ENCODE assay signal across 24 cellular contexts in the genomic region with DNA sequence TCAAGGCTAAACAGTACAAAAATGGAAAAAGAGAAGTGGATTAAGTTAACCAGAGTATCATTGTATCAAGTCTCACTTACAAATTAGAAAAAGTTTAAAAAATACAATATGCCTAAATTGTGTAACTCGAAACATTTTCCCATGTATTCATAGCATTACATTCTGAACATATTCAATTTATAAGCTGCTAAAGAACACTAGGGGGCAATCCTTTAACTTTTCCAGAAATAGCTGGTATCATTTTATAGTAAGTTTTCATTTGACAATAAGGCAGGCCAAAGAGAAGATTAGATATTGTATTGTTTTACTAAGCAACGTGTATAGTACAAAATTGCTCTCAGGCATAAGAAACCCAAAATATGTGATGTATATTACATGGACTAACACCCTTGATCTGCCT.
DNase-seq lines count a peak whose midpoint lies in the region; ATAC-seq and TF ChIP-seq lines count a peak whose summit lies in the region.
"Had no signal": no experiment of that assay in that cellular context is flagged by ENCODE, and none has a peak within 500 bp of the region (broad histone marks: within the 10 kb centered on the region; RNA-seq: fewer than 3 reads in every experiment).

No MANE protein-coding gene starts in this region.

- peaks cover 6% of the 10 kb centered on the region for H3K9me3 Mint-ChIP-seq in type B pancreatic cell

- no peaks in the 10 kb centered on the region for H3K4me1 ChIP-seq in cardiac muscle cell (ENCODE audit: low read depth)
- no peaks in the 10 kb centered on the region for H3K4me1 ChIP-seq in esophagus squamous epithelium
- H3K4me1 ChIP-seq: vagina had no signal

- ATAC-seq in Right ventricle myocardium superior (ENCODE audit: poor library complexity) (no peak), GM21717 (IDR thresholded peaks at IDR 0.05; ENCODE audit: unreplicated experiment) (no peak)
- ATAC-seq: activated T-cell treated with anti-CD3 and anti-CD28 coated beads, Interleukin-2, amount 50 U/mL, for 72 hours; K562; left lobe of liver had no signal

- H3K27ac ChIP-seq in cardiac muscle cell (no peak overlapping the region), esophagus squamous epithelium (no peak overlapping the region)
- H3K27ac ChIP-seq: brain microvascular endothelial cell, vagina had no signal

- H3K36me3 ChIP-seq in cardiac muscle cell: no peaks in the 10 kb centered on the region
- no peaks in the 10 kb centered on the region for H3K36me3 ChIP-seq in esophagus squamous epithelium
- H3K36me3 ChIP-seq: brain microvascular endothelial cell, vagina had no signal

- H3K4me1 Mint-ChIP-seq in type B pancreatic cell (ENCODE audit: unreplicated experiment): no peaks in the 10 kb centered on the region
- H3K4me1 Mint-ChIP-seq: activated naive CD8-positive, alpha-beta T cell treated with anti-CD3 and anti-CD28 coated beads for 36 hours; CD4-positive, CD25-positive, alpha-beta regulatory T cell; mesothelial cell of epicardium had no signal

- H3K27me3 ChIP-seq in cardiac muscle cell: no peaks in the 10 kb centered on the region
- peaks cover 0 to 6% (median 0%) of the 10 kb centered on the region in 4 donors for H3K27me3 ChIP-seq in esophagus squamous epithelium
- H3K27me3 ChIP-seq: brain microvascular endothelial cell, vagina had no signal

- H3K27ac Mint-ChIP-seq in type B pancreatic cell: no peak overlapping the region
- H3K27ac Mint-ChIP-seq: activated naive CD8-positive, alpha-beta T cell treated with anti-CD3 and anti-CD28 coated beads for 36 hours; activated T-cell treated with anti-CD3 and anti-CD28 coated beads, Interleukin-2, amount 50 U/mL, for 72 hours; CD4-positive, CD25-positive, alpha-beta regulatory T cell; dendritic cell treated with granulocyte-macrophage colony-stimulating factor and Interleukin-4, amounts not matched to agents 40 ng/mL and 50 ng/mL, for 4 days; mesothelial cell of epicardium had no signal

- H3K4me3 ChIP-seq in cardiac muscle cell: no peak overlapping the region
- H3K4me3 ChIP-seq in esophagus squamous epithelium: no peak overlapping the region
- H3K4me3 ChIP-seq: K562, vagina had no signal

- 47 to 64% methylated on average over 2 of the region's 2 CpGs for WGBS in esophagus squamous epithelium, 2 donors

- TF ChIP-seq CTCF in cardiac muscle cell (IDR thresholded peaks at IDR 0.05; ENCODE audit: low read depth, low read length) (peak; percentile 15), type B pancreatic cell (conservative IDR thresholded peaks at IDR 0.05) (peak; percentile 38), esophagus squamous epithelium (IDR thresholded peaks at IDR 0.05) (no peak)

- H3K4me3 Mint-ChIP-seq in type B pancreatic cell: no peak overlapping the region
- H3K4me3 Mint-ChIP-seq: activated naive CD8-positive, alpha-beta T cell treated with anti-CD3 and anti-CD28 coated beads for 36 hours; activated T-cell treated with anti-CD3 and anti-CD28 coated beads, Interleukin-2, amount 50 U/mL, for 72 hours; CD4-positive, CD25-positive, alpha-beta regulatory T cell; dendritic cell treated with granulocyte-macrophage colony-stimulating factor and Interleukin-4, amounts not matched to agents 40 ng/mL and 50 ng/mL, for 4 days; mesothelial cell of epicardium had no signal

- in situ Hi-C loops in SK-MEL-5 (cut with HindIII; ENCODE audit: low pct_unique_long_range_greater_than_20kb, low sequenced_read_pairs): no loop called here

- no peak for DNase-seq in cardiac muscle cell (ENCODE audit: low read depth in 1 of 2, low spot score in 1 of 2)
- DNase-seq in Right ventricle myocardium superior: no peak
- peak; percentile 21 for DNase-seq in SK-MEL-5 (ENCODE audit: low read depth, low spot score)
- peak; percentile 5 for DNase-seq in fibroblast of peridontal ligament (ENCODE audit: extremely low read depth)
- no peak for DNase-seq in type B pancreatic cell (ENCODE audit: extremely low spot score, unreplicated experiment)
- DNase-seq in activated effector memory CD4-positive, alpha-beta T cell treated with Interleukin-2 at 50 U/mL for 16 hours: no peak
- no peak for DNase-seq in esophagus squamous epithelium (lab: John Stamatoyannopoulos, UW)
- DNase-seq: activated CD4-positive, CD25-positive, alpha-beta regulatory T cell treated with anti-CD3 and anti-CD28 coated beads, Interleukin-2, amount 50 U/mL, for 72 hours; activated CD8-positive, alpha-beta memory T cell treated with anti-CD3 and anti-CD28 coated beads for 24 hours; activated naive CD8-positive, alpha-beta T cell treated with anti-CD3 and anti-CD28 coated beads for 36 hours; activated T-cell treated with anti-CD3 and anti-CD28 coated beads, Interleukin-2, amount 50 U/mL, for 72 hours; CD4-positive, CD25-positive, alpha-beta regulatory T cell; DMS153; H7; NCI-H2107; NCI-H510A treated with DMSO at 0.1 percent for 48 hours; retina had no signal

- intact Hi-C loops in Right ventricle myocardium superior (cut with DNase I) (no loop called here), esophagus squamous epithelium (cut with DNase I) (no loop called here)

- peaks cover 3% of the 10 kb centered on the region for H3K36me3 Mint-ChIP-seq in type B pancreatic cell
- H3K36me3 Mint-ChIP-seq: CD4-positive, CD25-positive, alpha-beta regulatory T cell had no signal

- TF ChIP-seq POLR2A in esophagus squamous epithelium (IDR thresholded peaks at IDR 0.05): no peak

- no peaks in the 10 kb centered on the region for H3K27me3 Mint-ChIP-seq in type B pancreatic cell
- H3K27me3 Mint-ChIP-seq: CD4-positive, CD25-positive, alpha-beta regulatory T cell; dendritic cell treated with granulocyte-macrophage colony-stimulating factor and Interleukin-4, amounts not matched to agents 40 ng/mL and 50 ng/mL, for 4 days had no signal

- no peaks in the 10 kb centered on the region for H3K9me3 ChIP-seq in cardiac muscle cell (ENCODE audit: low read depth)
- no peaks in the 10 kb centered on the region for H3K9me3 ChIP-seq in esophagus squamous epithelium
- H3K9me3 ChIP-seq: vagina had no signal

Comparison
In these comparisons a context has a peak if more than half of its experiments do, and no peak if none do; other contexts are left out.
1. DNase-seq: peak in SK-MEL-5 (single experiment) and fibroblast of peridontal ligament (single experiment); none in cardiac muscle cell (0 of 2), Right ventricle myocardium superior (single experiment), type B pancreatic cell (single experiment), activated effector memory CD4-positive, alpha-beta T cell treated with Interleukin-2 at 50 U/mL for 16 hours (single experiment) and esophagus squamous epithelium (single experiment).
2. CTCF ChIP-seq: peak in cardiac muscle cell (single experiment) and type B pancreatic cell (single experiment); none in esophagus squamous epithelium (0 of 6).